In genomic region chr4:92599044-92599443, GRCh38 we compare ENCODE assay signal across 15 cellular contexts.
"Had no signal": no experiment of that assay in that cellular context is flagged by ENCODE, and none has a peak within 500 bp of the region (broad histone marks: within the 10 kb centered on the region; RNA-seq: fewer than 3 reads in every experiment).

No MANE protein-coding gene starts in this region.

- H3K79me2 ChIP-seq: hepatocyte had no signal

- H3K27ac Mint-ChIP-seq: activated CD8-positive, alpha-beta memory T cell treated with anti-CD3 and anti-CD28 coated beads, Interleukin-2, amount 10 ng/mL, durations not matched to agents 7 days and 5 days; activated naive CD4-positive, alpha-beta T cell treated with anti-CD3 and anti-CD28 coated beads, Interleukin-2, amount 50 U/mL, for 72 hours; stimulated activated naive CD8-positive, alpha-beta T cell treated with anti-CD3 and anti-CD28 coated beads, Interleukin-15, Interleukin-2, amounts not matched to agents 100 ng/mL and 50 ng/mL, for 24 hours; T-helper 2 cell treated with Interferon-gamma antibody and Interleukin-4, amounts not matched to agents 5 μg/mL and 100 μg/mL, for 36 hours had no signal

- H3K4me1 ChIP-seq: psoas muscle had no signal

- H3K27me3 ChIP-seq: hepatocyte had no signal

- H3K36me3 Mint-ChIP-seq: activated CD8-positive, alpha-beta memory T cell treated with anti-CD3 and anti-CD28 coated beads, Interleukin-2, amount 10 ng/mL, durations not matched to agents 7 days and 5 days had no signal

- H3K4me2 ChIP-seq: hepatocyte had no signal

- H3K4me3 Mint-ChIP-seq: activated CD8-positive, alpha-beta memory T cell treated with anti-CD3 and anti-CD28 coated beads, Interleukin-2, amount 10 ng/mL, durations not matched to agents 7 days and 5 days; activated T-cell treated with anti-CD3 and anti-CD28 coated beads, Interleukin-2, amount 50 U/mL, for 4 hours; stimulated activated naive CD8-positive, alpha-beta T cell treated with anti-CD3 and anti-CD28 coated beads, Interleukin-15, Interleukin-2, amounts not matched to agents 100 ng/mL and 50 ng/mL, for 24 hours; T-helper 2 cell treated with Interferon-gamma antibody and Interleukin-4, amounts not matched to agents 5 μg/mL and 100 μg/mL, for 36 hours had no signal

- H3K27me3 Mint-ChIP-seq: activated CD8-positive, alpha-beta memory T cell treated with anti-CD3 and anti-CD28 coated beads, Interleukin-2, amount 10 ng/mL, durations not matched to agents 7 days and 5 days; stimulated activated naive CD8-positive, alpha-beta T cell treated with anti-CD3 and anti-CD28 coated beads, Interleukin-15, Interleukin-2, amounts not matched to agents 100 ng/mL and 50 ng/mL, for 24 hours had no signal

- H3K4me3 ChIP-seq: hepatocyte, psoas muscle, thoracic aorta had no signal

- ATAC-seq: activated CD4-positive, CD25-positive, alpha-beta regulatory T cell treated with anti-CD3 and anti-CD28 coated beads, Interleukin-2, amount 50 U/mL, for 24 hours; activated CD8-positive, alpha-beta memory T cell treated with anti-CD3 and anti-CD28 coated beads, Interleukin-2, amount 10 ng/mL, durations not matched to agents 7 days and 5 days; activated naive CD4-positive, alpha-beta T cell treated with anti-CD3 and anti-CD28 coated beads, Interleukin-2, amount 50 U/mL, for 72 hours; activated T-cell treated with anti-CD3 and anti-CD28 coated beads, Interleukin-2, amount 50 U/mL, for 4 hours; left ventricle myocardium superior; psoas muscle had no signal

- DNase-seq: activated CD4-positive, alpha-beta T cell treated with anti-CD3 and anti-CD28 coated beads, Interleukin-2, amount 50 U/mL, for 48 hours; activated CD8-positive, alpha-beta memory T cell treated with anti-CD3 and anti-CD28 coated beads, Interleukin-2, amount 10 ng/mL, durations not matched to agents 7 days and 5 days; activated effector memory CD4-positive, alpha-beta T cell treated with anti-CD3 and anti-CD28 coated beads, Interleukin-2, amount 50 U/mL, for 16 hours; activated T-cell treated with anti-CD3 and anti-CD28 coated beads, Interleukin-2, amount 50 U/mL, for 4 hours; left ventricle myocardium superior; psoas muscle; stimulated activated CD4-positive, alpha-beta T cell treated with anti-CD3 and anti-CD28 coated beads, Interleukin-12 subunit alpha, Interleukin-12 subunit beta, amount 100 ng/mL, for 4 hours; stimulated activated CD4-positive, alpha-beta T cell treated with anti-CD3 and anti-CD28 coated beads, Interleukin-2, amount 100 ng/mL, for 48 hours; stimulated activated CD8-positive, alpha-beta memory T cell treated with anti-CD3 and anti-CD28 coated beads, Interleukin-4, amount 100 ng/mL, for 48 hours had no signal

- H2AFZ ChIP-seq: hepatocyte had no signal

- H3K36me3 ChIP-seq: thoracic aorta had no signal

- H3K4me1 Mint-ChIP-seq: activated CD8-positive, alpha-beta memory T cell treated with anti-CD3 and anti-CD28 coated beads, Interleukin-2, amount 10 ng/mL, durations not matched to agents 7 days and 5 days had no signal

- H3K9me3 ChIP-seq: psoas muscle, thoracic aorta had no signal

- H3K27ac ChIP-seq: hepatocyte, psoas muscle, thoracic aorta had no signal
